Comparison of ENCODE assay signal across 15 cellular contexts in the genomic region with DNA sequence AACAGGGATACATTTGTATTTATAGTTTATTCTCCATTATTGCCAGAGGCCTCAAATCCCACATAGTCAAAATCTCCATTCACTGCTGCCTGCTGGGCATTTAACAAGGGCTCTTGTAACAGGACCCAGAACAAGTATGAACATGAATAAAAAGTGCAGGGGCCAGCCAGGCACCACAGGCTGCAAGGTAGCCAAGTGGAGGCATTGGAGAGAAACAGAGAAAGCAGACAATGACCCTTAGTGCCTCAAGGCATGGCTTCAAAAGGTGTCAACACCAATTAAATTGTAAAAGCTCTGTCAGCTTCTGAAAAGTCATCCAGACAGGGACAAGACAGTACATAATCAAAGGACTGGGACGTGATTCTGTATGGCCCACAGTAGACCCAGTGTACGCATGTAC.
DNase-seq lines count a peak whose midpoint lies in the region; ATAC-seq and TF ChIP-seq lines count a peak whose summit lies in the region.
"Had no signal": no experiment of that assay in that cellular context is flagged by ENCODE, and none has a peak within 500 bp of the region (broad histone marks: within the 10 kb centered on the region; RNA-seq: fewer than 3 reads in every experiment).

No MANE protein-coding gene starts in this region.

- TF ChIP-seq CTCF in RWPE1 (conservative IDR thresholded peaks at IDR 0.05; ENCODE audit: low read depth), result no peak

- H3K9me3 ChIP-seq in MG63, result no peaks in the 10 kb centered on the region

- CTCF ChIA-PET in RWPE1 (lab: Yijun Ruan, JAX), result interaction anchor here (0.9 kb wide), 1 partner anchor 11 kb away, joined by 5 read pairs; no protein-coding TSS in a partner anchor

- H3K27me3 ChIP-seq in H7 (ENCODE audit: control insufficient read depth, insufficient read depth, low read length) (no peaks in the 10 kb centered on the region), MG63 (no peaks in the 10 kb centered on the region)

- H3K36me3 ChIP-seq in H7 (replicated peaks; ENCODE audit: control insufficient read depth, insufficient read depth, low read length), result no peaks in the 10 kb centered on the region
- H3K36me3 ChIP-seq in MG63, result no peaks in the 10 kb centered on the region

- DNase-seq in H7, result peak; percentile 16
- peak; percentile 4 for DNase-seq in NCI-H2107 (lab: John Stamatoyannopoulos, UW)
- peak; percentile 35 for DNase-seq in RWPE1 (ENCODE audit: low spot score)
- peak; percentile 23 for DNase-seq in iPS-NIHi7 (ENCODE audit: extremely low spot score)
- no peak for DNase-seq in MG63
- DNase-seq in LoVo (ENCODE audit: low spot score), result no peak
- DNase-seq in activated CD4-positive, alpha-beta T cell treated with anti-CD3 and anti-CD28 coated beads for 48 hours, result no peak
- DNase-seq: Calu3; CD4-positive, alpha-beta T cell; GOT3; NCI-H187 treated with DMSO at 0.1 percent for 48 hours; NCI-H226; NCI-H774; SHP77 treated with DMSO at 0.1 percent for 48 hours had no signal

- no peak overlapping the region for H3K27ac ChIP-seq in RWPE1

- H3K4me3 ChIP-seq in H7 (ENCODE audit: insufficient read depth, low read depth, low read length), result no peak overlapping the region
- no peak overlapping the region for H3K4me3 ChIP-seq in MG63

- POLR2A ChIA-PET in RWPE1 (lab: Yijun Ruan, JAX; ENCODE audit: low non-redundant PET), result no interaction called here

- no peak for ATAC-seq in HG02973 (IDR thresholded peaks at IDR 0.05; ENCODE audit: unreplicated experiment)

Comparison
In these comparisons a context has a peak if more than half of its experiments do, and no peak if none do; other contexts are left out.
1. DNase-seq: peak in H7 (single experiment), NCI-H2107 (single experiment), RWPE1 (single experiment) and iPS-NIHi7 (single experiment); none in MG63 (single experiment), LoVo (single experiment) and activated CD4-positive, alpha-beta T cell treated with anti-CD3 and anti-CD28 coated beads for 48 hours (single experiment).